8 cellular contexts compared by ENCODE assay signal in genomic region chr2:203453858-203454451, GRCh38.
DNase-seq lines count a peak whose midpoint lies in the region; ATAC-seq and TF ChIP-seq lines count a peak whose summit lies in the region.

No MANE protein-coding gene starts in this region.

- no peak overlapping the region for H4K5ac ChIP-seq in H9 (ENCODE audit: insufficient read length, low read depth, low read length)

- no peaks in the 10 kb centered on the region for H3K4me1 ChIP-seq in H9 (ENCODE audit: insufficient read depth, low read length)

- H3K27ac ChIP-seq in H9 (ENCODE audit: insufficient read length, low read depth, low read length) = no peak overlapping the region

- no peak overlapping the region for H2BK15ac ChIP-seq in H9 (ENCODE audit: low read depth, low read length)

- no peak overlapping the region for H3K4ac ChIP-seq in H9 (ENCODE audit: low read depth, low read length)

- H3T11ph ChIP-seq in H9 (ENCODE audit: low read length) = no peak overlapping the region

- H3K56ac ChIP-seq in H9 (ENCODE audit: insufficient read length, low read depth, low read length) = no peak overlapping the region

- DNase-seq in Daoy (ENCODE audit: low read depth) (peak; percentile 39), H9 (no peak), NCI-H345 (lab: John Stamatoyannopoulos, UW) (peak; percentile 37), glomerular visceral epithelial cell (ENCODE audit: extremely low spot score) (peak; percentile 69), pulmonary artery endothelial cell (ENCODE audit: low read depth, low spot score) (peak; percentile 30), NCI-H1930 (lab: John Stamatoyannopoulos, UW) (no peak), ecto neural progenitor cell (ENCODE audit: low spot score) (no peak)
- DNase-seq in activated CD8-positive, alpha-beta T cell treated with anti-CD3 and anti-CD28 coated beads, Interleukin-2, amount 10 ng/mL, durations not matched to agents 7 days and 5 days = peak; percentile 53

- no peak for ATAC-seq in activated CD8-positive, alpha-beta T cell treated with anti-CD3 and anti-CD28 coated beads, Interleukin-2, amount 10 ng/mL, durations not matched to agents 7 days and 5 days

- peaks cover 0 to 27% (median 20%) of the 10 kb centered on the region in 3 experiments; a peak in 6 of 7 replicates for H3K36me3 Mint-ChIP-seq in H9 (ENCODE audit: insufficient read depth in 1 of 3, low read depth in 3 of 3)
- no peaks in the 10 kb centered on the region for H3K36me3 Mint-ChIP-seq in activated CD8-positive, alpha-beta T cell treated with anti-CD3 and anti-CD28 coated beads, Interleukin-2, amount 10 ng/mL, durations not matched to agents 7 days and 5 days (ENCODE audit: low read depth)

- H3K14ac ChIP-seq in H9 (ENCODE audit: insufficient read depth, low read length) = no peak overlapping the region

- H4K91ac ChIP-seq in H9 (ENCODE audit: insufficient read length, low read depth, low read length) = no peak overlapping the region

- no peak overlapping the region for H2AK5ac ChIP-seq in H9 (ENCODE audit: insufficient read length, low read length)

- no peak overlapping the region for H3K27ac Mint-ChIP-seq in H9
- H3K27ac Mint-ChIP-seq in activated CD8-positive, alpha-beta T cell treated with anti-CD3 and anti-CD28 coated beads, Interleukin-2, amount 10 ng/mL, durations not matched to agents 7 days and 5 days = no peak overlapping the region

- H2AFZ ChIP-seq in H9 (ENCODE audit: low read length) = no peak overlapping the region

- H3K79me2 ChIP-seq in H9 (ENCODE audit: insufficient read depth, low read length) = no peaks in the 10 kb centered on the region

- H2BK120ac ChIP-seq in H9 (ENCODE audit: low read depth, low read length, poor library complexity, severe bottlenecking) = no peak overlapping the region

- H3K18ac ChIP-seq in H9 (ENCODE audit: insufficient read length, low read depth, low read length) = no peak overlapping the region

- H3K9ac ChIP-seq in H9 (ENCODE audit: extremely low read depth, insufficient read length, low read length) = no peak overlapping the region

- H3K4me1 Mint-ChIP-seq in H9 = no peaks in the 10 kb centered on the region
- H3K4me1 Mint-ChIP-seq in activated CD8-positive, alpha-beta T cell treated with anti-CD3 and anti-CD28 coated beads, Interleukin-2, amount 10 ng/mL, durations not matched to agents 7 days and 5 days (ENCODE audit: low read depth) = no peaks in the 10 kb centered on the region

- H3K9me3 Mint-ChIP-seq in H9 = no peaks in the 10 kb centered on the region
- H3K9me3 Mint-ChIP-seq in activated CD8-positive, alpha-beta T cell treated with anti-CD3 and anti-CD28 coated beads, Interleukin-2, amount 10 ng/mL, durations not matched to agents 7 days and 5 days (ENCODE audit: insufficient read depth) = no peaks in the 10 kb centered on the region

- no peaks in the 10 kb centered on the region for H3K79me1 ChIP-seq in H9 (ENCODE audit: insufficient read depth, low read depth, low read length, poor library complexity, severe bottlenecking)

- H3K23ac ChIP-seq in H9 (ENCODE audit: insufficient read length, low read depth, low read length) = no peak overlapping the region

- TF ChIP-seq CTCF in H9 (conservative IDR thresholded peaks at IDR 0.05) = peak; percentile 81

- no peaks in the 10 kb centered on the region for H3K9me3 ChIP-seq in H9 (ENCODE audit: control insufficient read depth, low read depth, low read length)

- H2BK5ac ChIP-seq in H9 (ENCODE audit: insufficient read length, low read length) = no peak overlapping the region

- POLR2A ChIA-PET in activated CD8-positive, alpha-beta T cell treated with anti-CD3 and anti-CD28 coated beads, Interleukin-2, amount 10 ng/mL, durations not matched to agents 7 days and 5 days (lab: Charles Lee) = no interaction called here

- H3K4me2 ChIP-seq in H9 (ENCODE audit: insufficient read depth, insufficient read length, low read length) = no peak overlapping the region

- CTCF ChIA-PET in activated CD8-positive, alpha-beta T cell treated with anti-CD3 and anti-CD28 coated beads, Interleukin-2, amount 10 ng/mL, durations not matched to agents 7 days and 5 days (lab: Charles Lee) = interaction anchor here (0.5 to 3.0 kb wide), 20 partner anchors 9 to 672 kb away, joined by 3 to 23 read pairs (median 3); partner anchors contain the start of gene CYP20A1

- H3K27me3 ChIP-seq in H9 (ENCODE audit: insufficient read depth, low read length) = no peaks in the 10 kb centered on the region

- no CpG with 5 or more reads among the region's 1 CpG for WGBS in H9 (ENCODE audit: extremely low coverage, insufficient read length, low lambda C conversion rate)

- H2BK20ac ChIP-seq in H9 (ENCODE audit: low read depth, low read length, poor library complexity, severe bottlenecking) = no peak overlapping the region

- no peak overlapping the region for H3K4me3 Mint-ChIP-seq in H9
- no peak overlapping the region for H3K4me3 Mint-ChIP-seq in activated CD8-positive, alpha-beta T cell treated with anti-CD3 and anti-CD28 coated beads, Interleukin-2, amount 10 ng/mL, durations not matched to agents 7 days and 5 days

- H4K20me1 ChIP-seq in H9 (ENCODE audit: control insufficient read depth, insufficient read depth, insufficient read length) = no peaks in the 10 kb centered on the region

- H4K8ac ChIP-seq in H9 (replicated peaks; ENCODE audit: insufficient read length, low read depth, low read length) = no peak overlapping the region

- no peak overlapping the region for H2BK12ac ChIP-seq in H9 (ENCODE audit: insufficient read length, low read depth, low read length)

- no peaks in the 10 kb centered on the region for H3K27me3 Mint-ChIP-seq in H9 (ENCODE audit: low read depth)
- H3K27me3 Mint-ChIP-seq in activated CD8-positive, alpha-beta T cell treated with anti-CD3 and anti-CD28 coated beads, Interleukin-2, amount 10 ng/mL, durations not matched to agents 7 days and 5 days (ENCODE audit: low read depth) = no peaks in the 10 kb centered on the region

- no peaks in the 10 kb centered on the region for H3K23me2 ChIP-seq in H9 (ENCODE audit: insufficient read length, low read depth, low read length, poor library complexity, severe bottlenecking)

Comparison
In these comparisons a context has a peak if more than half of its experiments do, and no peak if none do; other contexts are left out.
1. DNase-seq: peak in Daoy (single experiment), NCI-H345 (single experiment), activated CD8-positive, alpha-beta T cell treated with anti-CD3 and anti-CD28 coated beads, Interleukin-2, amount 10 ng/mL, durations not matched to agents 7 days and 5 days (single experiment), glomerular visceral epithelial cell (single experiment) and pulmonary artery endothelial cell (single experiment); none in H9 (single experiment), NCI-H1930 (0 of 2) and ecto neural progenitor cell (single experiment).